11 cellular contexts compared by ENCODE assay signal in the genomic region with DNA sequence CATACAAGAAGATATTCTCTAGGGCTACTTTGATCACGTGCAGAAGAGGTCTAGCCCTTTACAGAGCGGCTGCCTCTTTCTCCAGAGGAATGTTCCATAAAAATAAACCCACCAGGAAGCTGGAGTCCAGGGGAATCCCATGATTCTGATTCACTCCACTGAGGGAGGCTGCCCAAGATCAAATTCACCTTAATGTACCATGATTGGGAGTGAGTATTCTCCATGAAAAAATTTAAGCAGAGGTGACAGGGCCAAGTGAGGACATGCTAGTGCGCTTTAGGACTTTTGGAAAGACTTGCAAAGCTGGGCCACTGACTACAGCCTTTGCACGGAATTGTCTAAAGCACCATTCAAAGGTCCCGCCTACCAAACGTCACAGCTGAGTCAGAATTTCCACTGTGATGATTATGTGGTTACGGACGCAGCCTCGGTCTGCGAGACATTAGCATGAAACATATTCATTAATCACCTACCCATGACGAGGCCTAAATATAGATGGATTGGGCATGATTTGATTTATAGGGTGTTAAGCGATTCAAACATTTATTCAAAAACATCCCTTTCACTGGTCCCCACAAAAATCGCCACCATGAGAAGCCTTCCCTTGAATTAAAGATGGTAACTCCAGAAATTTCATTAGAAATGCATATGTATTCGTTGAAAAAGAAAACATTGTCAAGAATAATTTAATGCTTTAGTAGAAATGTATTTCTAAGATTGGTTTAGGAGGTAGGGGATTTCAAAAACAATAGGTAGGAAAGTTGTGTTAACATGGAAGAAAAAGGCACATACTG.
DNase-seq lines count a peak whose midpoint lies in the region; ATAC-seq, FAIRE-seq and TF ChIP-seq lines count a peak whose summit lies in the region.
"Had no signal": no experiment of that assay in that cellular context is flagged by ENCODE, and none has a peak within 500 bp of the region (broad histone marks: within the 10 kb centered on the region; RNA-seq: fewer than 3 reads in every experiment).

No MANE protein-coding gene starts in this region.

- H3K36me3 ChIP-seq in bronchial epithelial cell (ENCODE audit: control insufficient read depth, insufficient read depth, low read length) (no peaks in the 10 kb centered on the region), suprapubic skin (no peaks in the 10 kb centered on the region)
- no peaks in the 10 kb centered on the region for H3K36me3 ChIP-seq in CD8-positive, alpha-beta T cell (ENCODE audit: insufficient read depth, low read length)
- H3K36me3 ChIP-seq: lower lobe of right lung had no signal

- WGBS in suprapubic skin, result 81% methylated on average over 14 of the region's 14 CpGs

- H3K4me1 ChIP-seq in suprapubic skin, result no peaks in the 10 kb centered on the region
- no peaks in the 10 kb centered on the region for H3K4me1 ChIP-seq in CD8-positive, alpha-beta T cell (ENCODE audit: insufficient read depth, low read length)

- no peak for TF ChIP-seq POLR2A in suprapubic skin (IDR thresholded peaks at IDR 0.05)

- no peaks in the 10 kb centered on the region for H3K9me3 Mint-ChIP-seq in CD8-positive, alpha-beta T cell

- no peaks in the 10 kb centered on the region for H3K36me3 Mint-ChIP-seq in CD8-positive, alpha-beta T cell

- no peaks in the 10 kb centered on the region for H3K4me1 Mint-ChIP-seq in CD8-positive, alpha-beta T cell (ENCODE audit: low read depth)

- intact Hi-C loops in CD8-positive, alpha-beta T cell (cut with DNase I, micrococcal nuclease), result no loop called here

- H3K27me3 ChIP-seq in bronchial epithelial cell (ENCODE audit: control insufficient read depth, insufficient read depth, low read length) (no peaks in the 10 kb centered on the region), suprapubic skin (no peaks in the 10 kb centered on the region)
- no peaks in the 10 kb centered on the region for H3K27me3 ChIP-seq in CD8-positive, alpha-beta T cell (ENCODE audit: insufficient read depth, low read length)

- H3K27me3 Mint-ChIP-seq in CD8-positive, alpha-beta T cell (ENCODE audit: low read depth), result no peaks in the 10 kb centered on the region

- peak; percentile 64 for DNase-seq in activated effector memory CD4-positive, alpha-beta T cell treated with anti-CD3 and anti-CD28 coated beads, Interleukin-2, amount 50 U/mL, for 16 hours
- DNase-seq in activated effector memory CD4-positive, alpha-beta T cell treated with Interleukin-2 at 50 U/mL for 16 hours, result no peak
- DNase-seq in HT1080 (ENCODE audit: low read depth) (peak; percentile 93), bronchial epithelial cell (ENCODE audit: low read depth) (peak; percentile 52), suprapubic skin (ENCODE audit: low spot score in 2 of 2) (no peak), pons (ENCODE audit: low spot score) (no peak), HuH-7.5 (ENCODE audit: low spot score) (no peak)
- no peak for DNase-seq in CD8-positive, alpha-beta T cell
- DNase-seq: lower lobe of right lung had no signal

- no peak overlapping the region for H3K27ac ChIP-seq in suprapubic skin
- H3K27ac ChIP-seq in CD8-positive, alpha-beta T cell (ENCODE audit: low read depth, low read length), result no peak overlapping the region
- H3K27ac ChIP-seq: C4-2B, lower lobe of right lung had no signal

- TF ChIP-seq EP300 in suprapubic skin (IDR thresholded peaks at IDR 0.05), result peak; percentile 79

- ATAC-seq in CD8-positive, alpha-beta T cell, result no peak
- ATAC-seq: HepG2, lower lobe of right lung had no signal

- peak; percentile 95 for FAIRE-seq in bronchial epithelial cell (lab: Jason Lieb, UNC)
- FAIRE-seq: HepG2 had no signal

- H3K4me3 Mint-ChIP-seq in CD8-positive, alpha-beta T cell, result no peak overlapping the region

- POLR2A ChIA-PET in CD8-positive, alpha-beta T cell (lab: Charles Lee), result no interaction called here

- CTCF ChIA-PET in CD8-positive, alpha-beta T cell (lab: Charles Lee), result no interaction called here

- no peak overlapping the region for H3K27ac Mint-ChIP-seq in CD8-positive, alpha-beta T cell

- H3K9me3 ChIP-seq in suprapubic skin, result no peaks in the 10 kb centered on the region
- H3K9me3 ChIP-seq in CD8-positive, alpha-beta T cell (ENCODE audit: low read length), result no peaks in the 10 kb centered on the region
- H3K9me3 ChIP-seq: lower lobe of right lung had no signal

- TF ChIP-seq CTCF in bronchial epithelial cell (IDR thresholded peaks at IDR 0.05; ENCODE audit: insufficient read depth, low read length, severe bottlenecking) (no peak), suprapubic skin (IDR thresholded peaks at IDR 0.05) (no peak)
- TF ChIP-seq CTCF in CD8-positive, alpha-beta T cell (IDR thresholded peaks at IDR 0.05), result no peak

- H3K4me3 ChIP-seq in bronchial epithelial cell (ENCODE audit: low read depth, low read length), result no peak overlapping the region
- no peak overlapping the region for H3K4me3 ChIP-seq in suprapubic skin
- H3K4me3 ChIP-seq in CD8-positive, alpha-beta T cell (ENCODE audit: low read depth, low read length), result no peak overlapping the region
- H3K4me3 ChIP-seq: lower lobe of right lung had no signal

Comparison
In these comparisons a context has a peak if more than half of its experiments do, and no peak if none do; other contexts are left out.
1. DNase-seq: peak in activated effector memory CD4-positive, alpha-beta T cell treated with anti-CD3 and anti-CD28 coated beads, Interleukin-2, amount 50 U/mL, for 16 hours (single experiment), HT1080 (single experiment) and bronchial epithelial cell (single experiment); none in activated effector memory CD4-positive, alpha-beta T cell treated with Interleukin-2 at 50 U/mL for 16 hours (single experiment), suprapubic skin (0 of 2), pons (single experiment), HuH-7.5 (single experiment) and CD8-positive, alpha-beta T cell (0 of 7).